Comparison of ENCODE assay signal across 9 cellular contexts in the genomic region with DNA sequence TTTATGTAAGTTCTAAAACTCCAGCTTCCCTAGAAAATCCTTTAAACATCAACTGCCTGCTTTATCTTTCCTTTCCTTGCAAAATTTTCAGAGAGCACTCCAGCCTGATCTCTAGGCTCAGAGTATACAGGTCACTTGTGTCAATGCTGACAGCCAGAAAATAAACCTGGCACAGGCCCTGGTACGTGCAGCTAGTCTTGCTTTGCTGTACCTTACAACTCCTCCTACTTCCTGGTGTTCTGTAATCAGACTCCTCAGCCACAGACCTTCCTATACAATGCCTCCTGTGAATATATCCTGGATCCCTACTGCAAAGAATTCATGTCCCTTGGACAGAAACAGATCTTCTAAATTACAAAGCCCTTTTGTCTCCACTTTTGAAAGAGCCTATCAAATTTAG. TPM values are rescaled to one million over a fixed set of nuclear protein-coding genes. Genes with fewer than 3 reads are reported as not detected.
DNase-seq lines count a peak whose midpoint lies in the region; ATAC-seq and TF ChIP-seq lines count a peak whose summit lies in the region.
"Had no signal": no experiment of that assay in that cellular context is flagged by ENCODE, and none has a peak within 500 bp of the region (broad histone marks: within the 10 kb centered on the region; RNA-seq: fewer than 3 reads in every experiment).

No MANE protein-coding gene starts in this region.

- peak overlapping the region; percentile 65 to 79 for H3K4me3 Mint-ChIP-seq in activated T-cell treated with anti-CD3 and anti-CD28 coated beads, Interleukin-2, amount 50 U/mL, for 72 hours
- H3K4me3 Mint-ChIP-seq in WTC11, result no peak overlapping the region

- H3K36me3 ChIP-seq in Loucy (ENCODE audit: insufficient read depth, low read length), result no peaks in the 10 kb centered on the region

- H3K27ac Mint-ChIP-seq in activated T-cell treated with anti-CD3 and anti-CD28 coated beads, Interleukin-2, amount 50 U/mL, for 72 hours, result peak overlapping the region; percentile 94
- H3K27ac Mint-ChIP-seq in WTC11, result no peak overlapping the region

- no peaks in the 10 kb centered on the region for H3F3A ChIP-seq in Loucy (ENCODE audit: low read depth)

- ATAC-seq in activated T-cell treated with anti-CD3 and anti-CD28 coated beads, Interleukin-2, amount 50 U/mL, for 72 hours (replicated peaks in 1 of 2), result peak; percentile 52 to 82
- ATAC-seq in WTC11 (peak; percentile 85), HG02938 (IDR thresholded peaks at IDR 0.05; ENCODE audit: unreplicated experiment) (no peak), HG03045 (IDR thresholded peaks at IDR 0.05; ENCODE audit: unreplicated experiment) (no peak)

- H3K9me3 Mint-ChIP-seq in activated T-cell treated with anti-CD3 and anti-CD28 coated beads, Interleukin-2, amount 50 U/mL, for 72 hours, result no peaks in the 10 kb centered on the region
- no peaks in the 10 kb centered on the region for H3K9me3 Mint-ChIP-seq in WTC11

- H3K4me2 ChIP-seq in Loucy (ENCODE audit: low read depth, low read length, poor library complexity, severe bottlenecking), result peak overlapping the region; percentile 71

- H3K9me3 ChIP-seq in Loucy (ENCODE audit: insufficient read depth, low read depth, low read length), result no peaks in the 10 kb centered on the region

- H3K79me2 ChIP-seq in Loucy (ENCODE audit: insufficient read depth, low read length), result no peaks in the 10 kb centered on the region

- peaks cover 68% of the 10 kb centered on the region for H3K4me1 ChIP-seq in Loucy (ENCODE audit: insufficient read depth, low read length, poor library complexity, severe bottlenecking)

- POLR2A ChIA-PET in WTC11 (lab: Charles Lee), result no interaction called here

- TF ChIP-seq CTCF in Loucy (conservative IDR thresholded peaks at IDR 0.05; ENCODE audit: low read length) (no peak), WTC11 (IDR thresholded peaks at IDR 0.05) (no peak)

- no peaks in the 10 kb centered on the region for H3K27me3 Mint-ChIP-seq in activated T-cell treated with anti-CD3 and anti-CD28 coated beads, Interleukin-2, amount 50 U/mL, for 72 hours (ENCODE audit: low read depth)
- no peaks in the 10 kb centered on the region for H3K27me3 Mint-ChIP-seq in WTC11 (ENCODE audit: low read depth)

- peak overlapping the region; percentile 13 for H2AFZ ChIP-seq in Loucy (ENCODE audit: low read length)

- DNase-seq in activated T-cell treated with anti-CD3 and anti-CD28 coated beads, Interleukin-2, amount 50 U/mL, for 72 hours, result peak; percentile 19 to 41
- no peak for DNase-seq in activated T-cell treated with anti-CD3 and anti-CD28 coated beads, Interleukin-2, amount 50 U/mL, for 1 hour
- no peak for DNase-seq in WTC11 (ENCODE audit: low spot score)
- DNase-seq in kidney glomerular epithelial cell (lab: John Stamatoyannopoulos, UW), result peak; percentile 18
- no peak for DNase-seq in NCI-H82 (lab: John Stamatoyannopoulos, UW)

- H3K9me2 ChIP-seq in Loucy (replicated peaks; ENCODE audit: low read depth, low read length), result no peaks in the 10 kb centered on the region

- H3K9ac ChIP-seq in Loucy (ENCODE audit: low read depth, low read length, poor library complexity, severe bottlenecking), result peak overlapping the region; percentile 62

- peaks cover 66% of the 10 kb centered on the region for H3K4me1 Mint-ChIP-seq in activated T-cell treated with anti-CD3 and anti-CD28 coated beads, Interleukin-2, amount 50 U/mL, for 72 hours (ENCODE audit: low read depth)
- peaks cover 26% of the 10 kb centered on the region for H3K4me1 Mint-ChIP-seq in WTC11

- CTCF ChIA-PET in WTC11 (lab: Charles Lee), result interaction anchor here (1.2 to 1.8 kb wide), 2 partner anchors 25 to 86 kb away, joined by 3 to 8 read pairs; no protein-coding TSS in a partner anchor

- H3K27me3 ChIP-seq in Loucy (ENCODE audit: insufficient read depth, low read length, poor library complexity, severe bottlenecking), result no peaks in the 10 kb centered on the region

- no peaks in the 10 kb centered on the region for H3K36me3 Mint-ChIP-seq in activated T-cell treated with anti-CD3 and anti-CD28 coated beads, Interleukin-2, amount 50 U/mL, for 72 hours (ENCODE audit: insufficient read depth in 2 of 2)
- H3K36me3 Mint-ChIP-seq in WTC11, result no peaks in the 10 kb centered on the region

- no peaks in the 10 kb centered on the region for H4K20me1 ChIP-seq in Loucy (ENCODE audit: insufficient read depth, low read length, poor library complexity, severe bottlenecking)

- peak overlapping the region; percentile 58 for H3K4me3 ChIP-seq in Loucy (ENCODE audit: low read length, poor library complexity, severe bottlenecking)

TF ChIP-seq in WTC11, 78 proteins besides CTCF, POLR2A, EP300 and RAD21:
- TF ChIP-seq RELA (CRISPR knock-in tag; IDR thresholded peaks at IDR 0.05; ENCODE audit: borderline replicate concordance) (no peak), ZNF396 (CRISPR knock-in tag; IDR thresholded peaks at IDR 0.05; ENCODE audit: borderline replicate concordance) (no peak), ZNF263 (CRISPR knock-in tag; IDR thresholded peaks at IDR 0.05; ENCODE audit: low read depth) (no peak), SMAD4 (CRISPR knock-in tag; IDR thresholded peaks at IDR 0.05) (no peak), ZNF232 (CRISPR knock-in tag; IDR thresholded peaks at IDR 0.05) (no peak), ETV6 (CRISPR knock-in tag; IDR thresholded peaks at IDR 0.05) (no peak), ZNF317 (CRISPR knock-in tag; IDR thresholded peaks at IDR 0.05; ENCODE audit: borderline replicate concordance, low read depth) (no peak), MYBL2 (CRISPR knock-in tag; IDR thresholded peaks at IDR 0.05) (no peak), TP53 (CRISPR knock-in tag; IDR thresholded peaks at IDR 0.05) (no peak), GRHL2 (CRISPR knock-in tag; IDR thresholded peaks at IDR 0.05; ENCODE audit: insufficient replicate concordance, severe bottlenecking) (no peak), ATF1 (CRISPR knock-in tag; IDR thresholded peaks at IDR 0.05) (no peak), NR3C1 (CRISPR knock-in tag; conservative IDR thresholded peaks at IDR 0.05; ENCODE audit: low read depth) (no peak), CREM (CRISPR knock-in tag; IDR thresholded peaks at IDR 0.05) (no peak), CBFB (CRISPR knock-in tag; IDR thresholded peaks at IDR 0.05; ENCODE audit: low read depth) (no peak)
- TF ChIP-seq, protein P1, sequence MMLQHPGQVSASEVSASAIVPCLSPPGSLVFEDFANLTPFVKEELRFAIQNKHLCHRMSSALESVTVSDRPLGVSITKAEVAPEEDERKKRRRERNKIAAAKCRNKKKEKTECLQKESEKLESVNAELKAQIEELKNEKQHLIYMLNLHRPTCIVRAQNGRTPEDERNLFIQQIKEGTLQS (CRISPR knock-in tag; conservative IDR thresholded peaks at IDR 0.05), result no peak
- TF ChIP-seq, protein P2, sequence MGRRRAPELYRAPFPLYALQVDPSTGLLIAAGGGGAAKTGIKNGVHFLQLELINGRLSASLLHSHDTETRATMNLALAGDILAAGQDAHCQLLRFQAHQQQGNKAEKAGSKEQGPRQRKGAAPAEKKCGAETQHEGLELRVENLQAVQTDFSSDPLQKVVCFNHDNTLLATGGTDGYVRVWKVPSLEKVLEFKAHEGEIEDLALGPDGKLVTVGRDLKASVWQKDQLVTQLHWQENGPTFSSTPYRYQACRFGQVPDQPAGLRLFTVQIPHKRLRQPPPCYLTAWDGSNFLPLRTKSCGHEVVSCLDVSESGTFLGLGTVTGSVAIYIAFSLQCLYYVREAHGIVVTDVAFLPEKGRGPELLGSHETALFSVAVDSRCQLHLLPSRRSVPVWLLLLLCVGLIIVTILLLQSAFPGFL (CRISPR knock-in tag; IDR thresholded peaks at IDR 0.05; ENCODE audit: borderline replicate concordance), result no peak
- TF ChIP-seq, protein P3, sequence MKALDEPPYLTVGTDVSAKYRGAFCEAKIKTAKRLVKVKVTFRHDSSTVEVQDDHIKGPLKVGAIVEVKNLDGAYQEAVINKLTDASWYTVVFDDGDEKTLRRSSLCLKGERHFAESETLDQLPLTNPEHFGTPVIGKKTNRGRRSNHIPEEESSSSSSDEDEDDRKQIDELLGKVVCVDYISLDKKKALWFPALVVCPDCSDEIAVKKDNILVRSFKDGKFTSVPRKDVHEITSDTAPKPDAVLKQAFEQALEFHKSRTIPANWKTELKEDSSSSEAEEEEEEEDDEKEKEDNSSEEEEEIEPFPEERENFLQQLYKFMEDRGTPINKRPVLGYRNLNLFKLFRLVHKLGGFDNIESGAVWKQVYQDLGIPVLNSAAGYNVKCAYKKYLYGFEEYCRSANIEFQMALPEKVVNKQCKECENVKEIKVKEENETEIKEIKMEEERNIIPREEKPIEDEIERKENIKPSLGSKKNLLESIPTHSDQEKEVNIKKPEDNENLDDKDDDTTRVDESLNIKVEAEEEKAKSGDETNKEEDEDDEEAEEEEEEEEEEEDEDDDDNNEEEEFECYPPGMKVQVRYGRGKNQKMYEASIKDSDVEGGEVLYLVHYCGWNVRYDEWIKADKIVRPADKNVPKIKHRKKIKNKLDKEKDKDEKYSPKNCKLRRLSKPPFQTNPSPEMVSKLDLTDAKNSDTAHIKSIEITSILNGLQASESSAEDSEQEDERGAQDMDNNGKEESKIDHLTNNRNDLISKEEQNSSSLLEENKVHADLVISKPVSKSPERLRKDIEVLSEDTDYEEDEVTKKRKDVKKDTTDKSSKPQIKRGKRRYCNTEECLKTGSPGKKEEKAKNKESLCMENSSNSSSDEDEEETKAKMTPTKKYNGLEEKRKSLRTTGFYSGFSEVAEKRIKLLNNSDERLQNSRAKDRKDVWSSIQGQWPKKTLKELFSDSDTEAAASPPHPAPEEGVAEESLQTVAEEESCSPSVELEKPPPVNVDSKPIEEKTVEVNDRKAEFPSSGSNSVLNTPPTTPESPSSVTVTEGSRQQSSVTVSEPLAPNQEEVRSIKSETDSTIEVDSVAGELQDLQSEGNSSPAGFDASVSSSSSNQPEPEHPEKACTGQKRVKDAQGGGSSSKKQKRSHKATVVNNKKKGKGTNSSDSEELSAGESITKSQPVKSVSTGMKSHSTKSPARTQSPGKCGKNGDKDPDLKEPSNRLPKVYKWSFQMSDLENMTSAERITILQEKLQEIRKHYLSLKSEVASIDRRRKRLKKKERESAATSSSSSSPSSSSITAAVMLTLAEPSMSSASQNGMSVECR (CRISPR knock-in tag; IDR thresholded peaks at IDR 0.05; ENCODE audit: borderline replicate concordance), result no peak
- TF ChIP-seq, protein P4, sequence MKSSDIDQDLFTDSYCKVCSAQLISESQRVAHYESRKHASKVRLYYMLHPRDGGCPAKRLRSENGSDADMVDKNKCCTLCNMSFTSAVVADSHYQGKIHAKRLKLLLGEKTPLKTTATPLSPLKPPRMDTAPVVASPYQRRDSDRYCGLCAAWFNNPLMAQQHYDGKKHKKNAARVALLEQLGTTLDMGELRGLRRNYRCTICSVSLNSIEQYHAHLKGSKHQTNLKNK (CRISPR knock-in tag; IDR thresholded peaks at IDR 0.05), result no peak
TF ChIP-seq in WTC11: peak in this region for 0.

RNA-seq across cellular contexts. Expression of a gene that starts 24.2 kb away (rescaled TPM):
- 100 to 1,000 TPM; 279 to 347 TPM for total RNA-seq in activated T-cell treated with anti-CD3 and anti-CD28 coated beads, Interleukin-2, amount 50 U/mL, for 72 hours
- total RNA-seq in WTC11 (2021), result 102 to 116 TPM (median 114 TPM) in 3 replicates

RNA-seq across cellular contexts. Expression of a gene that starts 53.7 kb away (rescaled TPM):
- not detected for total RNA-seq in activated T-cell treated with anti-CD3 and anti-CD28 coated beads, Interleukin-2, amount 50 U/mL, for 72 hours
- 0.23 to 0.50 TPM (median 0.48 TPM) in 3 replicates for total RNA-seq in WTC11 (2021)
- total RNA-seq: pulmonary artery endothelial cell had no signal

Comparison
In these comparisons a context has a peak if more than half of its experiments do, and no peak if none do; other contexts are left out.
1. DNase-seq: peak in activated T-cell treated with anti-CD3 and anti-CD28 coated beads, Interleukin-2, amount 50 U/mL, for 72 hours (2 of 2) and kidney glomerular epithelial cell (single experiment); none in activated T-cell treated with anti-CD3 and anti-CD28 coated beads, Interleukin-2, amount 50 U/mL, for 1 hour (single experiment), WTC11 (single experiment) and NCI-H82 (single experiment).
2. ATAC-seq: peak in activated T-cell treated with anti-CD3 and anti-CD28 coated beads, Interleukin-2, amount 50 U/mL, for 72 hours (2 of 2) and WTC11 (single experiment); none in HG02938 (single experiment) and HG03045 (single experiment).